Comparison of ENCODE assay signal across 17 cellular contexts in the genomic region with DNA sequence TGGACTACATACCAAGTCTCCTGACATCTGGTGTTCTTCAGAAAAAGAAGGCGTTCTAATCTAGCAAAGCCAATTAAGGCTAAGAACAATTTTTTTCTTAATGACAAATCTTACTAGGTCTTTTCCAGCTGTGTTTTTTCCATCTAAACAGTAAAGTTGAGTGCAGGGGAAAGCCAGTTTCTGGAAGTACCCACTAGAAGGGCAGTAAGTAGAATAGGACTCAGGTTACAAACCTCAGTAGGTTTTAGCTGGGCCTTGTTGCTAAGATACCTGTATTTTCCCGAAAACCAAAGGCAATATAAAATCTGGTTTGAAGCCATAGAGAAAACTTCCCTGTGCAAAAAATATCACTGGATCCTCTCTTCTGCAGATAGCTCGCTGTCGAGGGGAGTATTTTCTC.
A peak's percentile ranks its signal among the peaks of the same experiment; 100 is the strongest.
DNase-seq lines count a peak whose midpoint lies in the region; ATAC-seq and TF ChIP-seq lines count a peak whose summit lies in the region.
"Had no signal": no experiment of that assay in that cellular context is flagged by ENCODE, and none has a peak within 500 bp of the region (broad histone marks: within the 10 kb centered on the region; RNA-seq: fewer than 3 reads in every experiment).

No MANE protein-coding gene starts in this region.

- H2BK15ac ChIP-seq in IMR-90 (ENCODE audit: low read depth, low read length): no peak overlapping the region

- H4K91ac ChIP-seq in IMR-90 (ENCODE audit: insufficient read depth, low read depth, low read length): no peak overlapping the region

- H2AK5ac ChIP-seq in IMR-90 (ENCODE audit: low read depth, low read length): no peak overlapping the region

- dilution Hi-C loops in IMR-90 (cut with HindIII; ENCODE audit: low sequenced_read_pairs, unreplicated experiment): no loop called here

- TF ChIP-seq POLR2A in IMR-90 (IDR thresholded peaks at IDR 0.05; ENCODE audit: low read depth, low read length): no peak

- no peak for TF ChIP-seq RAD21 in IMR-90 (IDR thresholded peaks at IDR 0.05; ENCODE audit: low read length)

- H3K4ac ChIP-seq in IMR-90 (ENCODE audit: low read depth, low read length): no peak overlapping the region

- H3K9ac ChIP-seq in IMR-90 (ENCODE audit: low read depth, low read length): no peak overlapping the region
- H3K9ac ChIP-seq: BLaER1 had no signal

- ATAC-seq in IMR-90 (ENCODE audit: low read depth): no peak
- ATAC-seq in SK-N-SH treated with all-trans-retinoic acid at 6 μM for 48 hours: peak; percentile 83
- peak; percentile 87 for ATAC-seq in left lung
- ATAC-seq in GM18517 (IDR thresholded peaks at IDR 0.05; ENCODE audit: unreplicated experiment): no peak
- no peak for ATAC-seq in HG03135 (IDR thresholded peaks at IDR 0.05; ENCODE audit: unreplicated experiment)

- H4K20me1 ChIP-seq in IMR-90 (ENCODE audit: insufficient read depth, low read length): no peaks in the 10 kb centered on the region
- H4K20me1 ChIP-seq: BLaER1 had no signal

- H3K56ac ChIP-seq in IMR-90 (ENCODE audit: extremely low read depth, insufficient read depth, low read length): no peak overlapping the region

- intact Hi-C loops in IMR-90 (cut with micrococcal nuclease) (no loop called here), left lung (cut with DNase I) (no loop called here)

- H3K14ac ChIP-seq in IMR-90 (replicated peaks; ENCODE audit: low read depth, low read length): no peak overlapping the region

- no peak overlapping the region for H4K5ac ChIP-seq in IMR-90 (ENCODE audit: low read depth, low read length)

- H3K4me3 ChIP-seq in IMR-90 (ENCODE audit: insufficient read depth, low read depth, low read length): no peak overlapping the region
- no peak overlapping the region for H3K4me3 ChIP-seq in left lung
- H3K4me3 ChIP-seq: BLaER1 had no signal

- no peaks in the 10 kb centered on the region for H3K9me1 ChIP-seq in IMR-90 (ENCODE audit: insufficient read depth, low read length)

- H3K27me3 ChIP-seq in IMR-90 (ENCODE audit: control insufficient read depth, insufficient read depth, low read length) (no peaks in the 10 kb centered on the region), left lung (no peaks in the 10 kb centered on the region)
- H3K27me3 ChIP-seq: BLaER1 had no signal

- H2BK120ac ChIP-seq in IMR-90 (ENCODE audit: low read depth, low read length): no peak overlapping the region

- H3K27ac ChIP-seq in IMR-90 (ENCODE audit: insufficient read depth, low read length): no peak overlapping the region
- peak overlapping the region; percentile 15 to 18 for H3K27ac ChIP-seq in left lung
- H3K27ac ChIP-seq: BLaER1, WERI-Rb-1 had no signal

- TF ChIP-seq CTCF in IMR-90 (conservative IDR thresholded peaks at IDR 0.05; ENCODE audit: low read depth, low read length): no peak
- TF ChIP-seq CTCF in left lung (IDR thresholded peaks at IDR 0.05): no peak

- H3K9me3 ChIP-seq in IMR-90 (ENCODE audit: control insufficient read depth, insufficient read depth, low read length) (no peaks in the 10 kb centered on the region), left lung (no peaks in the 10 kb centered on the region)

- H2AK9ac ChIP-seq in IMR-90 (replicated peaks; ENCODE audit: low read depth, low read length, poor library complexity): no peak overlapping the region

- no TSS peak for BruUV-seq in IMR-90 (replicated peaks; lab: Mats Ljungman, UMichigan)

- H3K36me3 ChIP-seq in IMR-90 (ENCODE audit: control insufficient read depth, insufficient read depth, low read length): no peaks in the 10 kb centered on the region
- no peaks in the 10 kb centered on the region for H3K36me3 ChIP-seq in left lung
- H3K36me3 ChIP-seq: BLaER1, WERI-Rb-1 had no signal

- DNase-seq in AG20443 (ENCODE audit: low spot score): peak; percentile 18
- no peak for DNase-seq in IMR-90
- DNase-seq in left lung: no peak
- no peak for DNase-seq in activated CD4-positive, alpha-beta T cell treated with anti-CD3 and anti-CD28 coated beads, Interleukin-2, amount 50 U/mL, for 1 hour
- DNase-seq in activated CD4-positive, alpha-beta T cell treated with anti-CD3 and anti-CD28 coated beads for 4 hours: no peak
- DNase-seq: activated effector memory CD4-positive, alpha-beta T cell treated with Interleukin-2 at 50 U/mL for 16 hours; caudate nucleus; kidney; OCI-M1; retina; stimulated activated CD4-positive, alpha-beta T cell treated with anti-CD3 and anti-CD28 coated beads, Interleukin-2, amount 100 ng/mL, for 24 hours; SW 1271; WERI-Rb-1 had no signal

- H2AFZ ChIP-seq in IMR-90 (replicated peaks; ENCODE audit: low read length, poor library complexity): no peak overlapping the region

- H3K23ac ChIP-seq in IMR-90 (ENCODE audit: low read depth, low read length): no peak overlapping the region

- no peaks in the 10 kb centered on the region for H3K79me1 ChIP-seq in IMR-90 (ENCODE audit: low read depth in 1 of 2, low read length in 2 of 2)

- CTCF ChIA-PET in IMR-90 (lab: Yijun Ruan, JAX): interaction anchor here (1.1 kb wide), 1 partner anchor 48 kb away, joined by 4 read pairs; no protein-coding TSS in a partner anchor

- H2BK5ac ChIP-seq in IMR-90 (ENCODE audit: low read depth, low read length, poor library complexity, severe bottlenecking): no peak overlapping the region

- no CpG with 5 or more reads among the region's 4 CpGs for WGBS in IMR-90 (ENCODE audit: extremely low coverage in 2 of 2, insufficient read length in 1 of 2), 2 experiments

- no peak overlapping the region for H2BK20ac ChIP-seq in IMR-90 (ENCODE audit: low read depth, low read length)

- H3K4me1 ChIP-seq in IMR-90 (ENCODE audit: control insufficient read depth, insufficient read depth, low read length) (peaks cover 3% of the 10 kb centered on the region; the same call in 1 of the 2 replicates), left lung (peaks cover 3 to 12% of the 10 kb centered on the region in 2 donors)
- H3K4me1 ChIP-seq: BLaER1 had no signal

- no peak overlapping the region for H3K4me2 ChIP-seq in IMR-90 (ENCODE audit: low read depth, low read length)
- H3K4me2 ChIP-seq: BLaER1 had no signal

- H3K18ac ChIP-seq in IMR-90 (ENCODE audit: low read depth, low read length): peak overlapping the region; percentile 5; the same call in 1 of the 2 replicates

- in situ Hi-C loops in IMR-90 (cut with MboI; ENCODE audit: low sequenced_read_pairs): no loop called here

- POLR2A ChIA-PET in IMR-90 (lab: Charles Lee; ENCODE audit: unreplicated experiment): no interaction called here

- no peak overlapping the region for H4K8ac ChIP-seq in IMR-90 (ENCODE audit: low read depth in 2 of 2, low read length in 2 of 2)

TF ChIP-seq in IMR-90, 13 proteins besides CTCF, POLR2A, EP300 and RAD21 (continues in another document):
- TF ChIP-seq ELK1 (IDR thresholded peaks at IDR 0.05; ENCODE audit: borderline replicate concordance, low read depth, low read length) (no peak), RFX5 (IDR thresholded peaks at IDR 0.05; ENCODE audit: low read depth, low read length) (no peak), SMC3 (IDR thresholded peaks at IDR 0.05; ENCODE audit: low read depth, low read length) (no peak), MAZ (IDR thresholded peaks at IDR 0.05; ENCODE audit: borderline replicate concordance, low read depth, low read length) (no peak), BHLHE40 (IDR thresholded peaks at IDR 0.05; ENCODE audit: low read depth, low read length) (no peak), NFE2L2 (IDR thresholded peaks at IDR 0.05; ENCODE audit: low read depth, low read length) (no peak), FOS (IDR thresholded peaks at IDR 0.05; ENCODE audit: low read depth, low read length) (no peak), CEBPB (IDR thresholded peaks at IDR 0.05; ENCODE audit: low read depth, low read length) (no peak), CHD1 (IDR thresholded peaks at IDR 0.05; ENCODE audit: low read depth, low read length) (no peak), MXI1 (IDR thresholded peaks at IDR 0.05; ENCODE audit: borderline replicate concordance, low read depth, low read length) (no peak)

TF ChIP-seq in SK-N-SH treated with all-trans-retinoic acid at 6 μM for 48 hours, 23 proteins besides CTCF, POLR2A, EP300 and RAD21:
- no peak for TF ChIP-seq CSDC2 (CRISPR knock-in tag; IDR thresholded peaks at IDR 0.05)
- no peak for TF ChIP-seq ZC3H10 (CRISPR knock-in tag; IDR thresholded peaks at IDR 0.05)
- no peak for TF ChIP-seq BACH2 (CRISPR knock-in tag; IDR thresholded peaks at IDR 0.05; ENCODE audit: borderline replicate concordance)
- TF ChIP-seq ZNF565 (CRISPR knock-in tag; conservative IDR thresholded peaks at IDR 0.05; ENCODE audit: low read depth): no peak
- TF ChIP-seq ZFP3 (CRISPR knock-in tag; IDR thresholded peaks at IDR 0.05): no peak

Comparison
In these comparisons a context has a peak if more than half of its experiments do, and no peak if none do; other contexts are left out.
1. ATAC-seq: peak in SK-N-SH treated with all-trans-retinoic acid at 6 μM for 48 hours (single experiment) and left lung (single experiment); none in IMR-90 (single experiment), GM18517 (single experiment) and HG03135 (single experiment).